Comparison of ENCODE assay signal across 1 cellular context in genomic region chr11:119685073-119685746, GRCh38.
TF ChIP-seq lines count a peak whose summit lies in the region.

No MANE protein-coding gene starts in this region.

TF ChIP-seq in HEK293, 187 proteins besides CTCF, POLR2A, EP300 and RAD21 (continued from another document):
- TF ChIP-seq PRDM2 (tag by site-specific recombination; IDR thresholded peaks at IDR 0.05; ENCODE audit: borderline replicate concordance) (no peak), ZFHX2 (tag by site-specific recombination; conservative IDR thresholded peaks at IDR 0.05) (peak; percentile 45), ZIC2 (tag by site-specific recombination; IDR thresholded peaks at IDR 0.05) (peak; percentile 91)
